In the genomic region with DNA sequence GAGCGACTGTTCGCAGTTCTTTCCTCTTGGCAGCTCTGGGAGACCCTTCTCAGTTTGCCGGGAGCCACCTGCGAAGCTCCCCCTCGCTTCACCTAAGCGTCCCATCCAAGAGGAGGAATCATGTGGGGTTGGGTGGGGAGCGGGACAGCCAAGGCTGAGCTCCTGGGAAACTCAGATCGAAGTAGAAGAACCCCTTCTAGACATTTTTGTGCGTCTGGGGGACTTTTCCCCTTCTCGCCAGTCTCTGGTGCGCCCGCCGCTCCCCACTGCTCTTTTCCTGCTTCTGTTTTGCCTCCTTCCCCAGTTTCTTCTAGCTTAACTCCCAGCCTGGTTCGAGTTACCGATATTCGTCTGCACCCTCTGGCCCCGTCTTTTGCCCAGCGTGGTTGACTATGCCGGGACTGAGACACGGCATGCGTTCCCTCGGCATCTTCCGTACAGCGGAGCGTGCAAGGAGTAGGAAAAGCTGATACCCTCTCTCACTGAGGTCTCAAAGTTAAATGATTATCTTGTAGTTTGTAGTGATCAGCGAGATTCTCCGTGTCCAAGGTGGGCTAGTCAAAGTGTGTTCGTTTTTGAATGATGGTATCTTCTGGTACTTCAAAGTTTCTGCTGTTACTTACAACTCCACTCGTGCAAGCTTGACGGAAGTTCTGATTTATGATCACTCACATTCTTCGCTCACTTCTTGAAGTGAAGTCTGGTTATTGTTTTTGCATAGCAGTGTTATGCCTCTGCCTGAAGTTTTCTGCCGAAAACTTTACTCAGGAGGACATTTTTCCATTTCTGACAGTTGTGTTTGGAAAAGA, we compare ENCODE assay signal across 9 cellular contexts. TPM values are rescaled to one million over a fixed set of nuclear protein-coding genes. Genes with fewer than 3 reads are reported as not detected.
A peak's percentile ranks its signal among the peaks of the same experiment; 100 is the strongest.
DNase-seq lines count a peak whose midpoint lies in the region; ATAC-seq, FAIRE-seq and TF ChIP-seq lines count a peak whose summit lies in the region.
"Had no signal": no experiment of that assay in that cellular context is flagged by ENCODE, and none has a peak within 500 bp of the region (broad histone marks: within the 10 kb centered on the region; RNA-seq: fewer than 3 reads in every experiment).

No MANE protein-coding gene starts in this region.

- H3K27me3 Mint-ChIP-seq in CD4-positive, alpha-beta memory T cell = no peaks in the 10 kb centered on the region

- H3K4me3 Mint-ChIP-seq in CD4-positive, alpha-beta memory T cell = peak overlapping the region; percentile 97 to 99 (median 98)

- H3K36me3 Mint-ChIP-seq in CD4-positive, alpha-beta memory T cell = peaks cover 7 to 18% of the 10 kb centered on the region in 2 donors

- peak overlapping the region; percentile 98 for H3K27ac ChIP-seq in CD4-positive, alpha-beta memory T cell (ENCODE audit: low read depth, low read length)
- H3K27ac ChIP-seq in HUES48 (ENCODE audit: low read depth, low read length) (peak overlapping the region; percentile 92), brain microvascular endothelial cell (peak overlapping the region; percentile 100), iPS-20b (ENCODE audit: low read length) (peak overlapping the region; percentile 99), small intestine (ENCODE audit: low read depth in 1 of 2, low read length in 1 of 2) (peak overlapping the region; percentile 83 to 98)

- WGBS in small intestine, 3 donors = 0 to 1% (median 0%) methylated on average over 28 to 32 of the region's 32 CpGs

- FAIRE-seq in small intestine (lab: Jason Lieb, UNC) = no peak
- FAIRE-seq in RCC 7860 (lab: Jason Lieb, UNC) = no peak
- FAIRE-seq: colon had no signal

- in situ Hi-C loops in brain microvascular endothelial cell (cut with HindIII; ENCODE audit: low pct_ligation_motif_present, low sequenced_read_pairs) = no loop called here

- H3K27me3 ChIP-seq in CD4-positive, alpha-beta memory T cell (ENCODE audit: insufficient read depth, low read length) = no peaks in the 10 kb centered on the region
- H3K27me3 ChIP-seq in HUES48 (ENCODE audit: control insufficient read depth, insufficient read depth, low read length) (no peaks in the 10 kb centered on the region), brain microvascular endothelial cell (replicated peaks) (no peaks in the 10 kb centered on the region), iPS-20b (ENCODE audit: insufficient read depth, low read length) (no peaks in the 10 kb centered on the region), small intestine (ENCODE audit: control insufficient read depth in 2 of 2, insufficient read depth in 2 of 2, low read length in 2 of 2) (no peaks in the 10 kb centered on the region)

- CTCF ChIA-PET in CD4-positive, alpha-beta memory T cell (lab: Charles Lee; ENCODE audit: partially characterized antibody) = interaction anchor here (0.5 to 2.9 kb wide), 10 partner anchors 20 to 824 kb away, joined by 3 to 22 read pairs (median 6); partner anchors contain the start of gene PPM1B

- H3K27ac Mint-ChIP-seq in CD4-positive, alpha-beta memory T cell = peak overlapping the region; percentile 92 to 100 (median 98)

- DNase-seq in CD4-positive, alpha-beta memory T cell = peak; percentile 40 to 60 (median 52)
- DNase-seq in T-helper 2 cell (peak in 4 of 5 experiments; percentile 19 to 66 (median 23)), brain microvascular endothelial cell (peak; percentile 45), small intestine (peak; percentile 62), RCC 7860 (ENCODE audit: low spot score) (no peak)

- POLR2A ChIA-PET in CD4-positive, alpha-beta memory T cell (lab: Charles Lee; ENCODE audit: partially characterized antibody) = interaction anchor here (0.6 to 2.5 kb wide), 20 partner anchors 9 to 1552 kb away, joined by 3 to 57 read pairs (median 4); partner anchors contain the start of genes LRPPRC and PPM1B

- H3K4me1 Mint-ChIP-seq in CD4-positive, alpha-beta memory T cell = peaks cover 28 to 62% (median 45%) of the 10 kb centered on the region in 4 donors

- ATAC-seq in GM19467 (IDR thresholded peaks at IDR 0.05; ENCODE audit: unreplicated experiment) = peak; percentile 8

- H3K9ac ChIP-seq in HUES48 (ENCODE audit: low read depth, low read length) = peak overlapping the region; percentile 50
- peak overlapping the region; percentile 98 for H3K9ac ChIP-seq in iPS-20b (ENCODE audit: low read depth, low read length)

- H3K4me1 ChIP-seq in CD4-positive, alpha-beta memory T cell (ENCODE audit: insufficient read depth, low read length) = peaks cover 51% of the 10 kb centered on the region
- H3K4me1 ChIP-seq in HUES48 (ENCODE audit: control insufficient read depth, insufficient read depth, low read length) (peaks cover 9% of the 10 kb centered on the region), iPS-20b (ENCODE audit: insufficient read depth, low read length) (peaks cover 3% of the 10 kb centered on the region; the same call in 1 of the 2 replicates), small intestine (ENCODE audit: control insufficient read depth in 2 of 2, insufficient read depth in 1 of 2, low read depth in 1 of 2, low read length in 1 of 2) (peaks cover 0 to 2% of the 10 kb centered on the region in 2 donors)

- peak overlapping the region; percentile 93 to 96 for H3K4me3 ChIP-seq in CD4-positive, alpha-beta memory T cell (ENCODE audit: low read length in 2 of 2)
- H3K4me3 ChIP-seq in HUES48 (ENCODE audit: low read depth, low read length) (peak overlapping the region; percentile 78), brain microvascular endothelial cell (ENCODE audit: low read depth, low read length) (peak overlapping the region; percentile 97), iPS-20b (ENCODE audit: low read length) (peak overlapping the region; percentile 86), small intestine (ENCODE audit: low read depth in 1 of 2, low read length in 2 of 2) (peak overlapping the region; percentile 79 to 92)

- TF ChIP-seq CTCF in brain microvascular endothelial cell (IDR thresholded peaks at IDR 0.05; ENCODE audit: low read depth, low read length, missing control alignments) = no peak

- H3K36me3 ChIP-seq in CD4-positive, alpha-beta memory T cell (ENCODE audit: insufficient read depth, low read length) = no peaks in the 10 kb centered on the region
- H3K36me3 ChIP-seq in HUES48 (ENCODE audit: control insufficient read depth, insufficient read depth, low read length) = no peaks in the 10 kb centered on the region
- H3K36me3 ChIP-seq in brain microvascular endothelial cell (replicated peaks) = no peaks in the 10 kb centered on the region
- no peaks in the 10 kb centered on the region for H3K36me3 ChIP-seq in iPS-20b (ENCODE audit: insufficient read depth, low read depth, low read length)
- H3K36me3 ChIP-seq in small intestine (ENCODE audit: control insufficient read depth in 2 of 2, insufficient read depth in 2 of 2, low read length in 2 of 2) = no peaks in the 10 kb centered on the region

- H3K9me3 Mint-ChIP-seq in CD4-positive, alpha-beta memory T cell = peaks cover 0 to 3% (median 0%) of the 10 kb centered on the region in 8 donors

- intact Hi-C loops in CD4-positive, alpha-beta memory T cell (cut with micrococcal nuclease) = loop anchor here (1.0 kb wide), 3 partner anchors 122 to 366 kb away; no protein-coding TSS in a partner anchor

- no peaks in the 10 kb centered on the region for H3K9me3 ChIP-seq in CD4-positive, alpha-beta memory T cell (ENCODE audit: control insufficient read depth in 1 of 2, low read length in 2 of 2)
- H3K9me3 ChIP-seq in HUES48 (ENCODE audit: control insufficient read depth, insufficient read depth, low read length) (no peaks in the 10 kb centered on the region), iPS-20b (ENCODE audit: insufficient read depth, low read depth, low read length) (no peaks in the 10 kb centered on the region), small intestine (ENCODE audit: control insufficient read depth, low read depth) (no peaks in the 10 kb centered on the region)

RNA-seq across cellular contexts. Expression of gene CAMKMT, which starts 0.7 kb away (rescaled TPM):
- 10 to 100 TPM; 15.3 to 16.2 TPM for total RNA-seq in CD4-positive, alpha-beta memory T cell
- 10 to 100 TPM in 1 of 2 donors, 1 to 10 TPM in 1; 9.3 to 19.7 TPM for polyA plus RNA-seq in CD4-positive, alpha-beta memory T cell
- 1 to 10 TPM; 3.5 to 7.5 (median 6.3) TPM for polyA plus RNA-seq in small intestine

RNA-seq across cellular contexts. Expression of gene PREPL, which starts 1.1 kb away (rescaled TPM):
- total RNA-seq in CD4-positive, alpha-beta memory T cell = 10 to 100 TPM; 39.5 to 42.8 TPM
- polyA plus RNA-seq in CD4-positive, alpha-beta memory T cell = 10 to 100 TPM; 19.6 to 20.1 TPM
- 10 to 100 TPM in 1 of 3 donors, 1 to 10 TPM in 2; 4.3 to 16.4 (median 6.3) TPM for polyA plus RNA-seq in small intestine
